Comparison of ENCODE assay signal across 8 cellular contexts in genomic region chr12:1093166-1093751, GRCh38.
DNase-seq lines count a peak whose midpoint lies in the region; TF ChIP-seq lines count a peak whose summit lies in the region.

No MANE protein-coding gene starts in this region.

- no peaks in the 10 kb centered on the region for H3K27me3 ChIP-seq in NT2/D1 (ENCODE audit: insufficient read depth, insufficient read length)
- H3K27me3 ChIP-seq in kidney epithelial cell (ENCODE audit: control insufficient read depth, insufficient read depth, low read length) = no peaks in the 10 kb centered on the region
- H3K27me3 ChIP-seq in tibial nerve = no peaks in the 10 kb centered on the region

- peak overlapping the region in 4 of 5 experiments; percentile 9 to 51 (median 18) for H3K27ac Mint-ChIP-seq in brain

- H3K4me3 ChIP-seq in NT2/D1 (ENCODE audit: insufficient read length, low read depth) = no peak overlapping the region
- no peak overlapping the region for H3K4me3 ChIP-seq in kidney epithelial cell (ENCODE audit: low read depth, low read length)
- H3K4me3 ChIP-seq in tibial nerve = no peak overlapping the region
- no peak overlapping the region for H3K4me3 ChIP-seq in lower leg skin (ENCODE audit: low read depth, poor library complexity, severe bottlenecking)

- no peak for TF ChIP-seq EP300 in tibial nerve (IDR thresholded peaks at IDR 0.05)

- no peak overlapping the region for H3K27ac ChIP-seq in tibial nerve

- no peaks in the 10 kb centered on the region for H3K36me3 Mint-ChIP-seq in brain

- peaks cover 22% of the 10 kb centered on the region for H3K4me1 Mint-ChIP-seq in brain

- H3K36me3 ChIP-seq in NT2/D1 (ENCODE audit: insufficient read depth, insufficient read length, low read length) = no peaks in the 10 kb centered on the region
- no peaks in the 10 kb centered on the region for H3K36me3 ChIP-seq in kidney epithelial cell (ENCODE audit: control insufficient read depth, insufficient read depth, low read length)
- no peaks in the 10 kb centered on the region for H3K36me3 ChIP-seq in tibial nerve

- no peaks in the 10 kb centered on the region for H3K27me3 Mint-ChIP-seq in brain

- peak overlapping the region in 3 of 5 experiments; percentile 14 to 29 (median 21) for H3K4me3 Mint-ChIP-seq in brain

- TF ChIP-seq POLR2A in tibial nerve (IDR thresholded peaks at IDR 0.05) (no peak), lower leg skin (IDR thresholded peaks at IDR 0.05) (no peak)

- TF ChIP-seq CTCF in brain (conservative IDR thresholded peaks at IDR 0.05) (peak; percentile 65 to 82), kidney epithelial cell (IDR thresholded peaks at IDR 0.05; ENCODE audit: insufficient read depth, low read length, poor library complexity, severe bottlenecking) (peak; percentile 75), tibial nerve (IDR thresholded peaks at IDR 0.05) (peak; percentile 41 to 62 (median 47)), lower leg skin (IDR thresholded peaks at IDR 0.05) (no peak)

- DNase-seq in NCI-H1417 (lab: John Stamatoyannopoulos, UW) (peak; percentile 51 to 83 (median 61)), NCI-H1417 treated with DMSO at 0.1 percent for 48 hours (lab: John Stamatoyannopoulos, UW) (no peak), HuH-7 (ENCODE audit: low spot score) (peak; percentile 30), NT2/D1 (ENCODE audit: low read depth, low spot score) (peak; percentile 74), kidney epithelial cell (ENCODE audit: low read depth) (no peak), tibial nerve (ENCODE audit: low spot score in 2 of 2) (peak in 1 of 2 donors; percentile 74), lower leg skin (ENCODE audit: low spot score in 2 of 2) (no peak)

- no peaks in the 10 kb centered on the region for H3K9me3 Mint-ChIP-seq in brain

- H3K9me3 ChIP-seq in NT2/D1 (ENCODE audit: insufficient read depth, low read length) (no peaks in the 10 kb centered on the region), tibial nerve (no peaks in the 10 kb centered on the region)

- 46% methylated on average over 6 of the region's 6 CpGs for WGBS in tibial nerve, 2 donors
- 52 to 62% methylated on average over 6 of the region's 6 CpGs for WGBS in lower leg skin, 2 donors

- H3K4me1 ChIP-seq in NT2/D1 (ENCODE audit: insufficient read depth, insufficient read length) (no peaks in the 10 kb centered on the region), tibial nerve (peaks cover 0 to 23% (median 3%) of the 10 kb centered on the region in 4 donors)

- intact Hi-C loops in lower leg skin (cut with DNase I; ENCODE audit: low total_unique reads) = no loop called here

- H3K9ac ChIP-seq in NT2/D1 (ENCODE audit: insufficient read length, low read depth) = no peak overlapping the region

Comparison
In these comparisons a context has a peak if more than half of its experiments do, and no peak if none do; other contexts are left out.
1. DNase-seq: peak in NCI-H1417 (3 of 3), HuH-7 (single experiment) and NT2/D1 (single experiment); none in NCI-H1417 treated with DMSO at 0.1 percent for 48 hours (single experiment), kidney epithelial cell (single experiment) and lower leg skin (0 of 2).
2. CTCF ChIP-seq: peak in brain (2 of 2), kidney epithelial cell (single experiment) and tibial nerve (5 of 5); none in lower leg skin (0 of 3).